In the genomic region with DNA sequence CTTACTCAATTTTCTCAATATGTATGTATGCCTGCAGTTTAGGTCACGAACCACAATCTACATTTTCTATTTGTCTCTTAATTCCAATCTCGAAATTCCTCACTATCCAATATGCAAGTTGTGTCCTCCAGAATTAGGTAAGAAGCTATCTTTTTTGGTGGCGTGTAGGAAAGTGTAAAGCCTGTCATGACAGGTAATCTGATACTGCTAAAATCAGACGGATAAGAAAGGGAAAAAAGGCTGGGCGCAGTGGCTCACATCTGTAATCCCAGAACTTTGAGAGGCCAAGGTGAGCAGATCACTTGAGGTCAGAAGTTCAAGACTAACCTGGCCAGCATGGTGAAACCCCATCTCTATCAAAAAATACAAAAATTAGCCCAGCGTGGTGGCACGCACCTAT, we compare ENCODE assay signal across 24 cellular contexts.
"Had no signal": no experiment of that assay in that cellular context is flagged by ENCODE, and none has a peak within 500 bp of the region (broad histone marks: within the 10 kb centered on the region; RNA-seq: fewer than 3 reads in every experiment).

No MANE protein-coding gene starts in this region.

- H3K9me3 ChIP-seq: colonic mucosa, esophagus muscularis mucosa, esophagus squamous epithelium, gastrocnemius medialis, gastroesophageal sphincter, heart left ventricle, heart right ventricle had no signal

- H3K36me3 ChIP-seq: colonic mucosa, esophagus muscularis mucosa, esophagus squamous epithelium, gastrocnemius medialis, gastroesophageal sphincter, heart left ventricle, heart right ventricle had no signal

- H3K4me1 ChIP-seq: colonic mucosa, foreskin keratinocyte, gastrocnemius medialis had no signal

- H3K4me3 ChIP-seq: colonic mucosa, coronary artery, dorsolateral prefrontal cortex, esophagus muscularis mucosa, esophagus squamous epithelium, gastrocnemius medialis, gastroesophageal sphincter, heart left ventricle, heart right ventricle had no signal

- ATAC-seq: effector memory CD8-positive, alpha-beta T cell; esophagus mucosa; foreskin keratinocyte; gastrocnemius medialis; gastroesophageal sphincter; heart left ventricle; heart right ventricle had no signal

- DNase-seq: colonic mucosa; cortex of kidney; dermis blood vessel endothelial cell; dorsolateral prefrontal cortex; effector CD4-positive, alpha-beta T cell; effector CD8-positive, alpha-beta T cell; effector memory CD4-positive, alpha-beta T cell; effector memory CD8-positive, alpha-beta T cell; endodermal cell; erythroblast; esophagus squamous epithelium; foreskin fibroblast; foreskin keratinocyte; foreskin melanocyte; gastrocnemius medialis; glutamatergic neuron; head of caudate nucleus; heart left ventricle; heart right ventricle had no signal

- H3K27ac ChIP-seq: colonic mucosa, coronary artery, dorsolateral prefrontal cortex, epithelial cell of prostate, esophagus muscularis mucosa, esophagus squamous epithelium, foreskin keratinocyte, gastrocnemius medialis, gastroesophageal sphincter, heart left ventricle, heart right ventricle had no signal
